ENCODE assay signal across 18 cellular contexts in genomic region chr1:235823684-235824083, GRCh38. TPM values are rescaled to one million over a fixed set of nuclear protein-coding genes. Genes with fewer than 3 reads are reported as not detected.
DNase-seq lines count a peak whose midpoint lies in the region; ATAC-seq and TF ChIP-seq lines count a peak whose summit lies in the region.
"Had no signal": no experiment of that assay in that cellular context is flagged by ENCODE, and none has a peak within 500 bp of the region (broad histone marks: within the 10 kb centered on the region; RNA-seq: fewer than 3 reads in every experiment).

No MANE protein-coding gene starts in this region.

- no peaks in the 10 kb centered on the region for H3K9me2 ChIP-seq in GM23338 (ENCODE audit: insufficient read depth)

- no peaks in the 10 kb centered on the region for H3K9me3 ChIP-seq in right cardiac atrium (ENCODE audit: control insufficient read depth, low read length)
- H3K9me3 ChIP-seq: BE2C, Caco-2, HAP-1 had no signal

- H3K27ac ChIP-seq in GM23338 (ENCODE audit: low read depth) (no peak overlapping the region), right cardiac atrium (ENCODE audit: low read length) (no peak overlapping the region)

- no peaks in the 10 kb centered on the region for H3F3A ChIP-seq in GM23338 (replicated peaks; ENCODE audit: low read depth)

- H3K36me3 ChIP-seq in GM23338 (ENCODE audit: insufficient read depth) (no peaks in the 10 kb centered on the region), H7 (replicated peaks; ENCODE audit: control insufficient read depth, insufficient read depth, low read length) (no peaks in the 10 kb centered on the region)
- H3K36me3 ChIP-seq: BE2C, HAP-1 had no signal

- peaks cover 2% of the 10 kb centered on the region for H3K27me3 Mint-ChIP-seq in GM23338 (ENCODE audit: insufficient read depth, low read depth, poor library complexity)
- peaks cover 4% of the 10 kb centered on the region for H3K27me3 Mint-ChIP-seq in nephron progenitor cell (ENCODE audit: low read depth, poor library complexity)
- H3K27me3 Mint-ChIP-seq: CD4-positive, CD25-positive, alpha-beta regulatory T cell; CD8-positive, alpha-beta memory T cell had no signal

- DNase-seq in DMS53 (lab: John Stamatoyannopoulos, UW): peak; percentile 58
- no peak for DNase-seq in GM23338 (ENCODE audit: low spot score)
- no peak for DNase-seq in nephron progenitor cell
- DNase-seq in T-helper 1 cell: no peak
- no peak for DNase-seq in right cardiac atrium
- no peak for DNase-seq in H7
- DNase-seq: ACHN; BE2C; C1 segment of cervical spinal cord; Caco-2; CD4-positive, CD25-positive, alpha-beta regulatory T cell; CD8-positive, alpha-beta memory T cell; DMS153; DND-41; EL had no signal

- H3K4me1 ChIP-seq in GM23338 (ENCODE audit: insufficient read depth) (no peaks in the 10 kb centered on the region), right cardiac atrium (ENCODE audit: control insufficient read depth, insufficient read depth, low read length) (peaks cover 1% of the 10 kb centered on the region)
- H3K4me1 ChIP-seq: BE2C, Caco-2 had no signal

- H3K27me3 ChIP-seq in GM23338 (ENCODE audit: insufficient read depth): no peaks in the 10 kb centered on the region
- no peaks in the 10 kb centered on the region for H3K27me3 ChIP-seq in right cardiac atrium (ENCODE audit: control insufficient read depth, insufficient read depth)
- H3K27me3 ChIP-seq in H7 (ENCODE audit: control insufficient read depth, insufficient read depth, low read length): no peaks in the 10 kb centered on the region
- H3K27me3 ChIP-seq: BE2C had no signal

- no peak overlapping the region for H3K4me3 ChIP-seq in GM23338
- no peak overlapping the region for H3K4me3 ChIP-seq in right cardiac atrium (ENCODE audit: low read length)
- H3K4me3 ChIP-seq in H7 (ENCODE audit: insufficient read depth, low read depth, low read length): no peak overlapping the region
- H3K4me3 ChIP-seq: GM12878, HAP-1, K562 had no signal

- H2AFZ ChIP-seq in GM23338: peak overlapping the region; percentile 8; the same call in 1 of the 2 replicates

- H3K36me3 Mint-ChIP-seq in GM23338 (ENCODE audit: low read depth) (no peaks in the 10 kb centered on the region), nephron progenitor cell (ENCODE audit: low read depth) (no peaks in the 10 kb centered on the region)

- 90% methylated on average over 5 of the region's 5 CpGs for whole genome bisulfite sequencing in right cardiac atrium

- no peak for TF ChIP-seq CTCF in GM23338 (conservative IDR thresholded peaks at IDR 0.05; ENCODE audit: low read depth in 2 of 2)
- TF ChIP-seq CTCF in nephron progenitor cell (IDR thresholded peaks at IDR 0.05): no peak

- H3K27ac Mint-ChIP-seq in GM23338: no peak overlapping the region
- H3K27ac Mint-ChIP-seq in nephron progenitor cell: peak overlapping the region; percentile 24

- H3K9me3 Mint-ChIP-seq in GM23338: no peaks in the 10 kb centered on the region
- H3K9me3 Mint-ChIP-seq in nephron progenitor cell: no peaks in the 10 kb centered on the region
- H3K9me3 Mint-ChIP-seq: CD8-positive, alpha-beta memory T cell had no signal

- H3K79me2 ChIP-seq in GM23338 (replicated peaks; ENCODE audit: insufficient read depth): no peaks in the 10 kb centered on the region

- no peak overlapping the region for H3K4me2 ChIP-seq in GM23338

- intact Hi-C loops in right cardiac atrium (cut with DNase I): no loop called here

- H3K4me3 Mint-ChIP-seq in GM23338: no peak overlapping the region
- H3K4me3 Mint-ChIP-seq in nephron progenitor cell: no peak overlapping the region
- H3K4me3 Mint-ChIP-seq: CD4-positive, CD25-positive, alpha-beta regulatory T cell; CD8-positive, alpha-beta memory T cell had no signal

- ATAC-seq in GM23338 (no peak), right cardiac atrium (no peak)
- ATAC-seq: GM12878, K562 had no signal

- H3K4me1 Mint-ChIP-seq in GM23338: no peaks in the 10 kb centered on the region
- no peaks in the 10 kb centered on the region for H3K4me1 Mint-ChIP-seq in nephron progenitor cell

- H4K20me1 ChIP-seq in GM23338 (replicated peaks; ENCODE audit: insufficient read depth): no peaks in the 10 kb centered on the region

TF ChIP-seq in GM23338, 12 proteins besides CTCF, POLR2A, EP300 and RAD21 (continues in another document):
- TF ChIP-seq EZH2phosphoT487 (IDR thresholded peaks at IDR 0.05; ENCODE audit: unreplicated experiment): no peak
- TF ChIP-seq, protein P1, sequence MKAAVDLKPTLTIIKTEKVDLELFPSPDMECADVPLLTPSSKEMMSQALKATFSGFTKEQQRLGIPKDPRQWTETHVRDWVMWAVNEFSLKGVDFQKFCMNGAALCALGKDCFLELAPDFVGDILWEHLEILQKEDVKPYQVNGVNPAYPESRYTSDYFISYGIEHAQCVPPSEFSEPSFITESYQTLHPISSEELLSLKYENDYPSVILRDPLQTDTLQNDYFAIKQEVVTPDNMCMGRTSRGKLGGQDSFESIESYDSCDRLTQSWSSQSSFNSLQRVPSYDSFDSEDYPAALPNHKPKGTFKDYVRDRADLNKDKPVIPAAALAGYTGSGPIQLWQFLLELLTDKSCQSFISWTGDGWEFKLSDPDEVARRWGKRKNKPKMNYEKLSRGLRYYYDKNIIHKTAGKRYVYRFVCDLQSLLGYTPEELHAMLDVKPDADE (IDR thresholded peaks at IDR 0.05): no peak
- no peak for TF ChIP-seq CREB1 (CRISPR knock-in tag; IDR thresholded peaks at IDR 0.05; ENCODE audit: low read depth)
- TF ChIP-seq STAT1 (IDR thresholded peaks at IDR 0.05; ENCODE audit: unreplicated experiment): no peak
- no peak for TF ChIP-seq EZH2 (IDR thresholded peaks at IDR 0.05; ENCODE audit: low read depth, unreplicated experiment)
- TF ChIP-seq ZNF114 (CRISPR knock-in tag; IDR thresholded peaks at IDR 0.05): no peak
- no peak for TF ChIP-seq POLR2AphosphoS5 (IDR thresholded peaks at IDR 0.05; ENCODE audit: low read depth)
- TF ChIP-seq JUNB (IDR thresholded peaks at IDR 0.05; ENCODE audit: unreplicated experiment): no peak
- no peak for TF ChIP-seq ZNF331 (CRISPR knock-in tag; IDR thresholded peaks at IDR 0.05; ENCODE audit: low read depth)
- TF ChIP-seq REST (IDR thresholded peaks at IDR 0.05; ENCODE audit: unreplicated experiment): no peak
- TF ChIP-seq NANOG (IDR thresholded peaks at IDR 0.05; ENCODE audit: borderline replicate concordance): no peak

RNA-seq across cellular contexts. Expression of gene LYST, which starts 43.0 kb away (rescaled TPM):
- total RNA-seq in GM23338 (2014; rRNA removed; shearing (Covaris generic)): 0.16 and 1.0 TPM in 2 replicates
- polyA plus RNA-seq in GM23338 (2016; fragmentation: Nextera tagmentation; extraction: Ambion mirVana) (0.14 and 0.21 TPM in 2 replicates), right cardiac atrium (3.8 TPM)
- total RNA-seq in right cardiac atrium: 10 to 100 TPM; 10.0 to 15.3 (median 12.0) TPM
- 0.63 and 3.4 TPM in 2 replicates for total RNA-seq in H7 (2014; rRNA removed; shearing (Covaris generic))
